16 cellular contexts compared by ENCODE assay signal in genomic region chr19:283395-283794, GRCh38. TPM values are rescaled to one million over a fixed set of nuclear protein-coding genes. Genes with fewer than 3 reads are reported as not detected.
DNase-seq lines count a peak whose midpoint lies in the region; ATAC-seq and TF ChIP-seq lines count a peak whose summit lies in the region.
"Had no signal": no experiment of that assay in that cellular context is flagged by ENCODE, and none has a peak within 500 bp of the region (broad histone marks: within the 10 kb centered on the region; RNA-seq: fewer than 3 reads in every experiment).

No MANE protein-coding gene starts in this region.

- CTCF ChIA-PET in MCF 10A (lab: Yijun Ruan, JAX): no interaction called here
- CTCF ChIA-PET in Panc1 (lab: Charles Lee): no interaction called here

- no peaks in the 10 kb centered on the region for H3K4me1 Mint-ChIP-seq in MCF 10A (ENCODE audit: insufficient read depth, unreplicated experiment)
- H3K4me1 Mint-ChIP-seq: CD4-positive, CD25-positive, alpha-beta regulatory T cell had no signal

- TF ChIP-seq CTCF in MCF 10A (IDR thresholded peaks at IDR 0.05; ENCODE audit: unreplicated experiment) (no peak), Panc1 (IDR thresholded peaks at IDR 0.05) (no peak)

- peaks cover 13% of the 10 kb centered on the region for H3K36me3 Mint-ChIP-seq in MCF 10A (ENCODE audit: insufficient read depth, unreplicated experiment)
- H3K36me3 Mint-ChIP-seq: CD4-positive, CD25-positive, alpha-beta regulatory T cell had no signal

- DNase-seq in T47D (ENCODE audit: low read depth in 1 of 2, low spot score in 1 of 2) (peak; percentile 61 to 77), MCF 10A (ENCODE audit: unreplicated experiment) (no peak), Panc1 (ENCODE audit: low read depth, low spot score) (no peak), mesenteric fat pad (ENCODE audit: low spot score) (peak; percentile 49)
- no peak for DNase-seq in activated CD4-positive, alpha-beta T cell treated with anti-CD3 and anti-CD28 coated beads, Interleukin-2, amount 50 U/mL, for 4 hours
- DNase-seq: ACHN; CD4-positive, CD25-positive, alpha-beta regulatory T cell; DMS 273 treated with DMSO at 0.1 percent for 48 hours; HCEC 1CT; HFFc6 had no signal

- H3K9me3 ChIP-seq in Panc1 (ENCODE audit: control insufficient read depth, insufficient read depth, low read depth, low read length): no peaks in the 10 kb centered on the region
- H3K9me3 ChIP-seq: BLaER1 treated with 17β-estradiol and CSF1 and Interleukin-3, amounts not matched to agents 10 nM and 100 nM had no signal

- no peak overlapping the region for H3K4me3 ChIP-seq in Panc1 (ENCODE audit: low read depth in 2 of 2, low read length in 2 of 2)
- H3K4me3 ChIP-seq: BLaER1 treated with 17β-estradiol and CSF1 and Interleukin-3, amounts not matched to agents 10 nM and 100 nM; GM12878 had no signal

- H3K27me3 Mint-ChIP-seq in MCF 10A (ENCODE audit: insufficient read depth, unreplicated experiment): no peaks in the 10 kb centered on the region

- H3K4me3 Mint-ChIP-seq in MCF 10A (ENCODE audit: unreplicated experiment): no peak overlapping the region
- H3K4me3 Mint-ChIP-seq: CD4-positive, CD25-positive, alpha-beta regulatory T cell; HFFc6 had no signal

- no peaks in the 10 kb centered on the region for H3K9me3 Mint-ChIP-seq in MCF 10A (ENCODE audit: unreplicated experiment)
- H3K9me3 Mint-ChIP-seq: CD4-positive, CD25-positive, alpha-beta regulatory T cell; HFFc6 had no signal

- no peak overlapping the region for H3K27ac ChIP-seq in Panc1 (ENCODE audit: low read length)
- H3K27ac ChIP-seq: BLaER1 treated with 17β-estradiol and CSF1 and Interleukin-3, amounts not matched to agents 10 nM and 100 nM had no signal

- H3K27me3 ChIP-seq in Panc1 (ENCODE audit: control insufficient read depth, insufficient read depth, low read length): no peaks in the 10 kb centered on the region
- H3K27me3 ChIP-seq: BLaER1 treated with 17β-estradiol and CSF1 and Interleukin-3, amounts not matched to agents 10 nM and 100 nM had no signal

- intact Hi-C loops in MCF 10A (cut with micrococcal nuclease) (no loop called here), Panc1 (cut with micrococcal nuclease; ENCODE audit: unreplicated experiment) (no loop called here)

- POLR2A ChIA-PET in MCF 10A (lab: Yijun Ruan, JAX) (no interaction called here), Panc1 (lab: Charles Lee) (no interaction called here)

- ATAC-seq in Panc1 (no peak), GM21526 (IDR thresholded peaks at IDR 0.05; ENCODE audit: low FRiP score, unreplicated experiment) (no peak), HG03039 (IDR thresholded peaks at IDR 0.05; ENCODE audit: unreplicated experiment) (no peak)
- ATAC-seq: GM12878, HepG2 had no signal

- in situ Hi-C loops in T47D (cut with HindIII; ENCODE audit: low pct_unique_long_range_greater_than_20kb, low sequenced_read_pairs) (no loop called here), Panc1 (cut with HindIII; ENCODE audit: low pct_unique_long_range_greater_than_20kb, low sequenced_read_pairs) (no loop called here)

- no peak overlapping the region for H3K27ac Mint-ChIP-seq in MCF 10A (ENCODE audit: low read depth, unreplicated experiment)
- H3K27ac Mint-ChIP-seq: CD4-positive, CD25-positive, alpha-beta regulatory T cell; HFFc6 had no signal

- H3K36me3 ChIP-seq in Panc1 (ENCODE audit: control insufficient read depth, insufficient read depth, low read length): peaks cover 2% of the 10 kb centered on the region; the same call in 1 of the 2 replicates
- H3K36me3 ChIP-seq: BLaER1 treated with 17β-estradiol and CSF1 and Interleukin-3, amounts not matched to agents 10 nM and 100 nM had no signal

- H3K4me1 ChIP-seq in Panc1 (ENCODE audit: control insufficient read depth, insufficient read depth, low read length): no peaks in the 10 kb centered on the region

- no TSS peak for BruUV-seq in MCF 10A (replicated peaks; lab: Mats Ljungman, UMichigan)
- TSS peak; percentile 29 for BruUV-seq in Panc1 (replicated peaks; lab: Mats Ljungman, UMichigan)

RNA-seq across cellular contexts. Expression of gene PLPP2, which starts 7.8 kb away (rescaled TPM):
- total RNA-seq in MCF 10A (2022) (5.4 and 9.4 TPM in 2 replicates), Panc1 (2021; ENCODE audit: unreplicated experiment) (67.0 TPM), mesenteric fat pad (7.9 TPM)
- polyA plus RNA-seq in Panc1 (2012; ENCODE audit: insufficient read length): 130 TPM
- total RNA-seq: G401, HepG2 had no signal
- polyA plus RNA-seq: HepG2 had no signal

Comparison
In these comparisons a context has a peak if more than half of its experiments do, and no peak if none do; other contexts are left out.
1. DNase-seq: peak in T47D (2 of 2) and mesenteric fat pad (single experiment); none in MCF 10A (single experiment), Panc1 (single experiment) and activated CD4-positive, alpha-beta T cell treated with anti-CD3 and anti-CD28 coated beads, Interleukin-2, amount 50 U/mL, for 4 hours (0 of 2).